ENCODE assay signal across 1 cellular context in genomic region chr13:46104868-46105267, GRCh38.
TF ChIP-seq lines count a peak whose summit lies in the region.

Gene CPB2 (minus strand): TSS chr13:46105033. CDS start chr13:46105009, 24 bp downstream.

TF ChIP-seq in HepG2, 621 proteins besides CTCF, POLR2A, EP300 and RAD21 (continued from another document and continues in another):
- TF ChIP-seq, protein P1, sequence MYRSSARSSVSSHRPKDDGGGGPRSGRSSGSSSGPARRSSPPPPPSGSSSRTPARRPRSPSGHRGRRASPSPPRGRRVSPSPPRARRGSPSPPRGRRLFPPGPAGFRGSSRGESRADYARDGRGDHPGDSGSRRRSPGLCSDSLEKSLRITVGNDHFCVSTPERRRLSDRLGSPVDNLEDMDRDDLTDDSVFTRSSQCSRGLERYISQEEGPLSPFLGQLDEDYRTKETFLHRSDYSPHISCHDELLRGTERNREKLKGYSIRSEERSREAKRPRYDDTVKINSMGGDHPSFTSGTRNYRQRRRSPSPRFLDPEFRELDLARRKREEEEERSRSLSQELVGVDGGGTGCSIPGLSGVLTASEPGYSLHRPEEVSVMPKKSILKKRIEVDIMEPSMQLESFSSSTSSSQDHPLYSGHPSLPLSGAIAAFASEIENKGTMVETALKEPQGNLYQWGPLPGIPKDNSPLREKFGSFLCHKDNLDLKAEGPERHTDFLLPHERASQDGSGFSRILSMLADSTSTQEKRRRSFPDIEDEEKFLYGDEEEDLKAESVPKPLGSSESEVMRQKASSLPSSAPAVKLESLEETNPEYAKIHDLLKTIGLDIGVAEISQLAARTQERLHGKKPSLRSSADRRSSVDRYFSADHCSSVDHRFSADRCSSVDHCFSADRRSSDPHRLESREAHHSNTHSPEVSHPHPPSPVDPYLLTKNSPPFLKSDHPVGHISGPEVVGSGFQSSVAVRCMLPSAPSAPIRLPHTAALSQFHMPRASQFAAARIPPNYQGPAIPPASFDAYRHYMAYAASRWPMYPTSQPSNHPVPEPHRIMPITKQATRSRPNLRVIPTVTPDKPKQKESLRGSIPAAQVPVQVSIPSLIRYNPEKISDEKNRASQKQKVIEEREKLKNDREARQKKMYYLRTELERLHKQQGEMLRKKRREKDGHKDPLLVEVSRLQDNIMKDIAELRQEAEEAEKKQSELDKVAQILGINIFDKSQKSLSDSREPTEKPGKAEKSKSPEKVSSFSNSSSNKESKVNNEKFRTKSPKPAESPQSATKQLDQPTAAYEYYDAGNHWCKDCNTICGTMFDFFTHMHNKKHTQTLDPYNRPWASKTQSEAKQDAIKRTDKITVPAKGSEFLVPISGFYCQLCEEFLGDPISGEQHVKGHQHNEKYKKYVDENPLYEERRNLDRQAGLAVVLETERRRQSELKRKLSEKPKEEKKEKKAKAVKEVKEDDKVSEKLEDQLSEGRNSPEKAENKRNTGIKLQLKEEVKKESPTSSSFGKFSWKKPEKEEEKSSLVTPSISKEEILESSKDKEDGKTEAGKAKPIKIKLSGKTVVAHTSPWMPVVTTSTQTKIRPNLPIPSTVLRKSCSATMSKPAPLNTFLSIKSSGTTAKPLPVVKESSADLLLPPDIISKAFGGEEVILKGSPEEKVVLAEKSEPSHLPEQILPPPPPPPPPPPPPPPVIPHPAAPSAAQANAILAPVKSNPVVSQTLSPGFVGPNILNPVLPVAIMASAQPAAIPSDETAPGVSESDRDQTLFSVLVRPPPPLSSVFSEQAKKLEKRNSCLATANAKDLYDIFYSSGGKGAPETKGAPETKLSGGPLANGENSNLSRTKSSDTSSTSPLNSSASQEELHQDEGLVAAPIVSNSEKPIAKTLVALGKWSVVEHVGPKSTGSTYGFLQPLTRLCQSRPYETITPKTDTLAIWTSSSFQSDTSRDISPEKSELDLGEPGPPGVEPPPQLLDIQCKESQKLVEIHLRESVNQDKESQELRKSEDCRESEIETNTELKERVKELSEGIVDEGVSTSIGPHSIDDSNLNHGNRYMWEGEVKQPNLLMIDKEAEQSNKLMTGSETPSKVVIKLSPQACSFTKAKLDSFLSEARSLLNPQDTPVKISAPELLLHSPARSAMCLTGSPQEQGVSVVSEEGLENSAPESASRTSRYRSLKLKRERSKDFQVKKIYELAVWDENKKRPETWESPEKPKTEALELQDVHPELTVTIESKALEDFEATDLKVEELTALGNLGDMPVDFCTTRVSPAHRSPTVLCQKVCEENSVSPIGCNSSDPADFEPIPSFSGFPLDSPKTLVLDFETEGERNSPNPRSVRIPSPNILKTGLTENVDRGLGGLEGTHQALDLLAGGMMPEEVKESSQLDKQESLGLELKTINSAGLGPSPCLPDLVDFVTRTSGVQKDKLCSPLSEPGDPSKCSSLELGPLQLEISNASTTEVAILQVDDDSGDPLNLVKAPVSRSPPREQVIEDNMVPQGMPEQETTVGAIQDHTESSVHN (CRISPR knock-in tag; IDR thresholded peaks at IDR 0.05) = no peak
- TF ChIP-seq ZNF782 (CRISPR knock-in tag; IDR thresholded peaks at IDR 0.05; ENCODE audit: borderline replicate concordance) (no peak), ZBTB7B (CRISPR knock-in tag; IDR thresholded peaks at IDR 0.05) (no peak), MTF1 (CRISPR knock-in tag; IDR thresholded peaks at IDR 0.05) (no peak), HBP1 (CRISPR knock-in tag; IDR thresholded peaks at IDR 0.05; ENCODE audit: low read depth) (no peak), ZNF430 (CRISPR knock-in tag; IDR thresholded peaks at IDR 0.05) (no peak), GATA4 (IDR thresholded peaks at IDR 0.05; ENCODE audit: borderline replicate concordance, low read depth) (no peak; the same call in 1 of the 2 replicates), NBN (conservative IDR thresholded peaks at IDR 0.05) (no peak), SP5 (CRISPR knock-in tag; IDR thresholded peaks at IDR 0.05; ENCODE audit: borderline replicate concordance, low read depth) (no peak), TCF7 (IDR thresholded peaks at IDR 0.05; ENCODE audit: low read depth) (peak; percentile 48), SMAD9 (CRISPR knock-in tag; IDR thresholded peaks at IDR 0.05) (no peak), SRSF9 (IDR thresholded peaks at IDR 0.05; ENCODE audit: borderline replicate concordance, insufficient read depth, low read depth, low read length, poor library complexity, severe bottlenecking) (no peak), REPIN1 (CRISPR knock-in tag; IDR thresholded peaks at IDR 0.05; ENCODE audit: borderline replicate concordance, low read depth) (peak; percentile 36; the same call in 1 of the 2 replicates), DDIT3 (CRISPR knock-in tag; IDR thresholded peaks at IDR 0.05) (no peak), ZNF737 (CRISPR knock-in tag; IDR thresholded peaks at IDR 0.05; ENCODE audit: borderline replicate concordance) (no peak), PHF8 (CRISPR knock-in tag; IDR thresholded peaks at IDR 0.05) (peak; percentile 48), MXI1 (IDR thresholded peaks at IDR 0.05; ENCODE audit: borderline replicate concordance, low read depth, low read length) (no peak), THYN1 (CRISPR knock-in tag; IDR thresholded peaks at IDR 0.05; ENCODE audit: borderline replicate concordance, low read depth) (no peak), PHF20 (CRISPR knock-in tag; IDR thresholded peaks at IDR 0.05) (no peak), SIN3A (IDR thresholded peaks at IDR 0.05; ENCODE audit: borderline replicate concordance, low read depth, low read length) (0 out of 2 replicates have a peak, but pooled peaks have one; percentile 34), HNRNPK (IDR thresholded peaks at IDR 0.05; ENCODE audit: low read depth, low read length, poor library complexity, severe bottlenecking) (no peak), SYNCRIP (IDR thresholded peaks at IDR 0.05; ENCODE audit: insufficient read depth, low read depth, low read length) (no peak), EZH2 (conservative IDR thresholded peaks at IDR 0.05; ENCODE audit: low read depth, low read length) (no peak), RBFOX2 (IDR thresholded peaks at IDR 0.05; ENCODE audit: low read depth, low read length) (peak; percentile 52), ZBTB46 (CRISPR knock-in tag; IDR thresholded peaks at IDR 0.05; ENCODE audit: borderline replicate concordance) (no peak), ZNF788 (CRISPR knock-in tag; IDR thresholded peaks at IDR 0.05; ENCODE audit: borderline replicate concordance) (no peak), KDM5A (IDR thresholded peaks at IDR 0.05; ENCODE audit: borderline replicate concordance, low read length) (no peak), ZGPAT (CRISPR knock-in tag; IDR thresholded peaks at IDR 0.05) (peak; percentile 76), SRSF4 (IDR thresholded peaks at IDR 0.05; ENCODE audit: low read depth, low read length, poor library complexity, severe bottlenecking) (no peak), E2F5 (CRISPR knock-in tag; conservative IDR thresholded peaks at IDR 0.05) (no peak), ERF (CRISPR knock-in tag; IDR thresholded peaks at IDR 0.05) (peak; percentile 56), ZNF296 (CRISPR knock-in tag; conservative IDR thresholded peaks at IDR 0.05) (no peak), HHEX (CRISPR knock-in tag; IDR thresholded peaks at IDR 0.05) (no peak), KLF16 (CRISPR knock-in tag; IDR thresholded peaks at IDR 0.05) (peak in 1 of 2 experiments; percentile 69; a peak in 1 of 4 replicates), CENPBD1 (CRISPR knock-in tag; IDR thresholded peaks at IDR 0.05; ENCODE audit: borderline replicate concordance, low read depth) (no peak)
- TF ChIP-seq, protein P2, sequence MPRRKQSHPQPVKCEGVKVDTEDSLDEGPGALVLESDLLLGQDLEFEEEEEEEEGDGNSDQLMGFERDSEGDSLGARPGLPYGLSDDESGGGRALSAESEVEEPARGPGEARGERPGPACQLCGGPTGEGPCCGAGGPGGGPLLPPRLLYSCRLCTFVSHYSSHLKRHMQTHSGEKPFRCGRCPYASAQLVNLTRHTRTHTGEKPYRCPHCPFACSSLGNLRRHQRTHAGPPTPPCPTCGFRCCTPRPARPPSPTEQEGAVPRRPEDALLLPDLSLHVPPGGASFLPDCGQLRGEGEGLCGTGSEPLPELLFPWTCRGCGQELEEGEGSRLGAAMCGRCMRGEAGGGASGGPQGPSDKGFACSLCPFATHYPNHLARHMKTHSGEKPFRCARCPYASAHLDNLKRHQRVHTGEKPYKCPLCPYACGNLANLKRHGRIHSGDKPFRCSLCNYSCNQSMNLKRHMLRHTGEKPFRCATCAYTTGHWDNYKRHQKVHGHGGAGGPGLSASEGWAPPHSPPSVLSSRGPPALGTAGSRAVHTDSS (CRISPR knock-in tag; conservative IDR thresholded peaks at IDR 0.05) = no peak
- TF ChIP-seq, protein P3, sequence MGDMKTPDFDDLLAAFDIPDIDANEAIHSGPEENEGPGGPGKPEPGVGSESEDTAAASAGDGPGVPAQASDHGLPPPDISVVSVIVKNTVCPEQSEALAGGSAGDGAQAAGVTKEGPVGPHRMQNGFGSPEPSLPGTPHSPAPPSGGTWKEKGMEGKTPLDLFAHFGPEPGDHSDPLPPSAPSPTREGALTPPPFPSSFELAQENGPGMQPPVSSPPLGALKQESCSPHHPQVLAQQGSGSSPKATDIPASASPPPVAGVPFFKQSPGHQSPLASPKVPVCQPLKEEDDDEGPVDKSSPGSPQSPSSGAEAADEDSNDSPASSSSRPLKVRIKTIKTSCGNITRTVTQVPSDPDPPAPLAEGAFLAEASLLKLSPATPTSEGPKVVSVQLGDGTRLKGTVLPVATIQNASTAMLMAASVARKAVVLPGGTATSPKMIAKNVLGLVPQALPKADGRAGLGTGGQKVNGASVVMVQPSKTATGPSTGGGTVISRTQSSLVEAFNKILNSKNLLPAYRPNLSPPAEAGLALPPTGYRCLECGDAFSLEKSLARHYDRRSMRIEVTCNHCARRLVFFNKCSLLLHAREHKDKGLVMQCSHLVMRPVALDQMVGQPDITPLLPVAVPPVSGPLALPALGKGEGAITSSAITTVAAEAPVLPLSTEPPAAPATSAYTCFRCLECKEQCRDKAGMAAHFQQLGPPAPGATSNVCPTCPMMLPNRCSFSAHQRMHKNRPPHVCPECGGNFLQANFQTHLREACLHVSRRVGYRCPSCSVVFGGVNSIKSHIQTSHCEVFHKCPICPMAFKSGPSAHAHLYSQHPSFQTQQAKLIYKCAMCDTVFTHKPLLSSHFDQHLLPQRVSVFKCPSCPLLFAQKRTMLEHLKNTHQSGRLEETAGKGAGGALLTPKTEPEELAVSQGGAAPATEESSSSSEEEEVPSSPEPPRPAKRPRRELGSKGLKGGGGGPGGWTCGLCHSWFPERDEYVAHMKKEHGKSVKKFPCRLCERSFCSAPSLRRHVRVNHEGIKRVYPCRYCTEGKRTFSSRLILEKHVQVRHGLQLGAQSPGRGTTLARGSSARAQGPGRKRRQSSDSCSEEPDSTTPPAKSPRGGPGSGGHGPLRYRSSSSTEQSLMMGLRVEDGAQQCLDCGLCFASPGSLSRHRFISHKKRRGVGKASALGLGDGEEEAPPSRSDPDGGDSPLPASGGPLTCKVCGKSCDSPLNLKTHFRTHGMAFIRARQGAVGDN (CRISPR knock-in tag; IDR thresholded peaks at IDR 0.05) = no peak
- TF ChIP-seq, protein P4, sequence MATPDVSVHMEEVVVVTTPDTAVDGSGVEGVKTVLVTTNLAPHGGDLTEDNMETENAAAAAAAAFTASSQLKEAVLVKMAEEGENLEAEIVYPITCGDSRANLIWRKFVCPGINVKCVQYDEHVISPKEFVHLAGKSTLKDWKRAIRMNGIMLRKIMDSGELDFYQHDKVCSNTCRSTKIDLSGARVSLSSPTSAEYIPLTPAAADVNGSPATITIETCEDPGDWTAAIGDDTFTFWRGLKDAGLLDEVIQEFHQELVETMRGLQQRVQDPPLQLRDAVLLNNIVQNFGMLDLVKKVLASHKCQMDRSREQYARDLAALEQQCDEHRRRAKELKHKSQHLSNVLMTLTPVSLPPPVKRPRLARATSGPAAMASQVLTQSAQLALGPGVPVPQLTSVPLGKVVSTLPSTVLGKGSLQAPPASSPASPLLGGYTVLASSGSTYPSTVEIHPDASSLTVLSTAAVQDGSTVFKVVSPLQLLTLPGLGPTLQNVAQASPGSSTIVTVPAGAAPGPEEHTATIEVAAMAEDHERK (CRISPR knock-in tag; IDR thresholded peaks at IDR 0.05; ENCODE audit: low read depth) = no peak
